Comparison of ENCODE assay signal across 11 cellular contexts in genomic region chr2:23636412-23636811, GRCh38.
DNase-seq lines count a peak whose midpoint lies in the region; ATAC-seq and TF ChIP-seq lines count a peak whose summit lies in the region.
"Had no signal": no experiment of that assay in that cellular context is flagged by ENCODE, and none has a peak within 500 bp of the region (broad histone marks: within the 10 kb centered on the region; RNA-seq: fewer than 3 reads in every experiment).

No MANE protein-coding gene starts in this region.

- no peak overlapping the region for H3K4me3 ChIP-seq in lower leg skin (ENCODE audit: low read depth, poor library complexity, severe bottlenecking)
- H3K4me3 ChIP-seq: ovary had no signal

- H3K4me1 ChIP-seq in foreskin keratinocyte: no peaks in the 10 kb centered on the region

- DNase-seq in GM10266 (ENCODE audit: extremely low spot score) (no peak), RPMI8226 (peak; percentile 65), foreskin keratinocyte (no peak), retina (peak; percentile 36), GM13976 (ENCODE audit: low spot score) (no peak), lower leg skin (ENCODE audit: low spot score in 2 of 2) (no peak), GOT3 (lab: John Stamatoyannopoulos, UW) (no peak), DMS53 treated with DMSO at 0.1 percent for 48 hours (lab: John Stamatoyannopoulos, UW; ENCODE audit: unreplicated experiment) (no peak)
- DNase-seq: activated CD4-positive, alpha-beta T cell treated with anti-CD3 and anti-CD28 coated beads, Interleukin-2, amount 50 U/mL, for 48 hours; ovary; stimulated activated naive CD4-positive, alpha-beta T cell had no signal

- TF ChIP-seq CTCF in GM10266 (IDR thresholded peaks at IDR 0.05; ENCODE audit: control insufficient read depth, insufficient read depth, low read depth, missing control alignments): peak; percentile 10
- TF ChIP-seq CTCF in foreskin keratinocyte (conservative IDR thresholded peaks at IDR 0.05): peak; percentile 33
- no peak for TF ChIP-seq CTCF in GM13976 (IDR thresholded peaks at IDR 0.05; ENCODE audit: borderline replicate concordance, control extremely low read depth, extremely low read depth, insufficient read depth, missing control alignments)
- TF ChIP-seq CTCF in lower leg skin (IDR thresholded peaks at IDR 0.05): no peak

- TF ChIP-seq POLR2A in lower leg skin (IDR thresholded peaks at IDR 0.05): no peak

- intact Hi-C loops in lower leg skin (cut with DNase I; ENCODE audit: low total_unique reads): no loop called here

- in situ Hi-C loops in GM13976 (cut with MboI; ENCODE audit: low sequenced_read_pairs, unreplicated experiment): no loop called here

- ATAC-seq in foreskin keratinocyte: no peak

- no peaks in the 10 kb centered on the region for H3K27me3 ChIP-seq in foreskin keratinocyte
- H3K27me3 ChIP-seq: ovary had no signal

- no peak overlapping the region for H3K27ac ChIP-seq in foreskin keratinocyte
- H3K27ac ChIP-seq: ovary had no signal

- WGBS in lower leg skin, 2 donors: 75 to 78% methylated on average over 10 of the region's 10 CpGs

Comparison
In these comparisons a context has a peak if more than half of its experiments do, and no peak if none do; other contexts are left out.
1. DNase-seq: peak in RPMI8226 (single experiment) and retina (single experiment); none in GM10266 (single experiment), foreskin keratinocyte (0 of 2), GM13976 (single experiment), lower leg skin (0 of 2), GOT3 (single experiment) and DMS53 treated with DMSO at 0.1 percent for 48 hours (single experiment).
2. CTCF ChIP-seq: peak in GM10266 (single experiment) and foreskin keratinocyte (single experiment); none in GM13976 (single experiment) and lower leg skin (0 of 3).